In the genomic region with DNA sequence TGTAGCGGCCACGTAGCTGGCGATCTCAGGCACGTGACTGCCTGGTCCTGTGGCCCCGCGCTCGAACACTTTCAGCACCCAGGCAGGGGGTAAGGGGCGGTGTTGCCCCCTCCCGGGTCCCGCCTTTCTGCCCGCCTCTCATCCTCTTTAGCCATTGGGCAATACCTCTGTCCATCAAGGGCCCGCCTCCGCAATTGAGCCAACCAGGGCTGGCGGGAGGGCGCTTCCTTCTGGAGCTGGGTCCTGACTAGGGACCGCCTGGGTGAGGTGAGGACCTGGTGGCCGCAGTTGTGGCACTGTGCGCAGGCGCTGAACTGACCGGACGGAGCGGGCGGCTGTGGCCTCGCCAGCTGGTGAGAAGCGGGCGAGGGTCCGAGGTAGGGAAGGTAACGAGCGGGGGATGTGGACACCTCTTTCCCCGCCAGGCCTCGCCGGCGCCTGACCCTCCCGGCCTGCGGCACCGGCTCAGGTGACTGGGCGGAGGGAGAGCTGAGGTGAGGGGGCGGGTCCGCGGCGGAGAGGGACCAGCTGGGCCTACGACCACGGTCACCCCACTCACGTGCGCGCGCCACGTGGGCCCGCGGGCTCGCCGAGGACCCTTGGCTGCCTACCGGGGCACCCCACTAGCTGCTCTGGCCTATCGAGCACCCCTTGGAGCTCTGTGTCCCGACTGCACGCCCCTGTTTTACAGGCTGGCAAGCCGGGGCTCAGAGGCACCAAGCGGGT, we compare ENCODE assay signal across 1 cellular context.
A peak's percentile ranks its signal among the peaks of the same experiment; 100 is the strongest.
TF ChIP-seq lines count a peak whose summit lies in the region.

A gene with protein sequence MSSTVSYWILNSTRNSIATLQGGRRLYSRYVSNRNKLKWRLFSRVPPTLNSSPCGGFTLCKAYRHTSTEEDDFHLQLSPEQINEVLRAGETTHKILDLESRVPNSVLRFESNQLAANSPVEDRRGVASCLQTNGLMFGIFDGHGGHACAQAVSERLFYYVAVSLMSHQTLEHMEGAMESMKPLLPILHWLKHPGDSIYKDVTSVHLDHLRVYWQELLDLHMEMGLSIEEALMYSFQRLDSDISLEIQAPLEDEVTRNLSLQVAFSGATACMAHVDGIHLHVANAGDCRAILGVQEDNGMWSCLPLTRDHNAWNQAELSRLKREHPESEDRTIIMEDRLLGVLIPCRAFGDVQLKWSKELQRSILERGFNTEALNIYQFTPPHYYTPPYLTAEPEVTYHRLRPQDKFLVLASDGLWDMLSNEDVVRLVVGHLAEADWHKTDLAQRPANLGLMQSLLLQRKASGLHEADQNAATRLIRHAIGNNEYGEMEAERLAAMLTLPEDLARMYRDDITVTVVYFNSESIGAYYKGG (plus strand): TSS at position 228 of the 726 bp plus-strand sequence. CDS start 3,770 bp downstream, outside the sequence.

TF ChIP-seq in HepG2, 621 proteins besides CTCF, POLR2A, EP300 and RAD21 (continued from another document and continues in another):
- TF ChIP-seq, protein P1, sequence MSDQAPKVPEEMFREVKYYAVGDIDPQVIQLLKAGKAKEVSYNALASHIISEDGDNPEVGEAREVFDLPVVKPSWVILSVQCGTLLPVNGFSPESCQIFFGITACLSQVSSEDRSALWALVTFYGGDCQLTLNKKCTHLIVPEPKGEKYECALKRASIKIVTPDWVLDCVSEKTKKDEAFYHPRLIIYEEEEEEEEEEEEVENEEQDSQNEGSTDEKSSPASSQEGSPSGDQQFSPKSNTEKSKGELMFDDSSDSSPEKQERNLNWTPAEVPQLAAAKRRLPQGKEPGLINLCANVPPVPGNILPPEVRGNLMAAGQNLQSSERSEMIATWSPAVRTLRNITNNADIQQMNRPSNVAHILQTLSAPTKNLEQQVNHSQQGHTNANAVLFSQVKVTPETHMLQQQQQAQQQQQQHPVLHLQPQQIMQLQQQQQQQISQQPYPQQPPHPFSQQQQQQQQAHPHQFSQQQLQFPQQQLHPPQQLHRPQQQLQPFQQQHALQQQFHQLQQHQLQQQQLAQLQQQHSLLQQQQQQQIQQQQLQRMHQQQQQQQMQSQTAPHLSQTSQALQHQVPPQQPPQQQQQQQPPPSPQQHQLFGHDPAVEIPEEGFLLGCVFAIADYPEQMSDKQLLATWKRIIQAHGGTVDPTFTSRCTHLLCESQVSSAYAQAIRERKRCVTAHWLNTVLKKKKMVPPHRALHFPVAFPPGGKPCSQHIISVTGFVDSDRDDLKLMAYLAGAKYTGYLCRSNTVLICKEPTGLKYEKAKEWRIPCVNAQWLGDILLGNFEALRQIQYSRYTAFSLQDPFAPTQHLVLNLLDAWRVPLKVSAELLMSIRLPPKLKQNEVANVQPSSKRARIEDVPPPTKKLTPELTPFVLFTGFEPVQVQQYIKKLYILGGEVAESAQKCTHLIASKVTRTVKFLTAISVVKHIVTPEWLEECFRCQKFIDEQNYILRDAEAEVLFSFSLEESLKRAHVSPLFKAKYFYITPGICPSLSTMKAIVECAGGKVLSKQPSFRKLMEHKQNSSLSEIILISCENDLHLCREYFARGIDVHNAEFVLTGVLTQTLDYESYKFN (CRISPR knock-in tag; conservative IDR thresholded peaks at IDR 0.05): peak; percentile 57
- TF ChIP-seq KLF13 (CRISPR knock-in tag; IDR thresholded peaks at IDR 0.05): peak; percentile 89; the same call in 1 of the 2 replicates
- peak; percentile 81 for TF ChIP-seq PHF5A (CRISPR knock-in tag; IDR thresholded peaks at IDR 0.05; ENCODE audit: low read depth, unreplicated experiment)
- TF ChIP-seq CREB1 (IDR thresholded peaks at IDR 0.05): peak; percentile 42; the same call in 1 of the 2 replicates
- TF ChIP-seq CREB1 (CRISPR knock-in tag; IDR thresholded peaks at IDR 0.05): no peak
- no peak; the same call in 1 of the 2 replicates for TF ChIP-seq SIX4 (CRISPR knock-in tag; IDR thresholded peaks at IDR 0.05)
- peak; percentile 82 for TF ChIP-seq REPIN1 (CRISPR knock-in tag; IDR thresholded peaks at IDR 0.05; ENCODE audit: borderline replicate concordance, low read depth)
- peak; percentile 88; the same call in 1 of the 2 replicates for TF ChIP-seq KDM4B (CRISPR knock-in tag; IDR thresholded peaks at IDR 0.05)
- TF ChIP-seq, protein P2, sequence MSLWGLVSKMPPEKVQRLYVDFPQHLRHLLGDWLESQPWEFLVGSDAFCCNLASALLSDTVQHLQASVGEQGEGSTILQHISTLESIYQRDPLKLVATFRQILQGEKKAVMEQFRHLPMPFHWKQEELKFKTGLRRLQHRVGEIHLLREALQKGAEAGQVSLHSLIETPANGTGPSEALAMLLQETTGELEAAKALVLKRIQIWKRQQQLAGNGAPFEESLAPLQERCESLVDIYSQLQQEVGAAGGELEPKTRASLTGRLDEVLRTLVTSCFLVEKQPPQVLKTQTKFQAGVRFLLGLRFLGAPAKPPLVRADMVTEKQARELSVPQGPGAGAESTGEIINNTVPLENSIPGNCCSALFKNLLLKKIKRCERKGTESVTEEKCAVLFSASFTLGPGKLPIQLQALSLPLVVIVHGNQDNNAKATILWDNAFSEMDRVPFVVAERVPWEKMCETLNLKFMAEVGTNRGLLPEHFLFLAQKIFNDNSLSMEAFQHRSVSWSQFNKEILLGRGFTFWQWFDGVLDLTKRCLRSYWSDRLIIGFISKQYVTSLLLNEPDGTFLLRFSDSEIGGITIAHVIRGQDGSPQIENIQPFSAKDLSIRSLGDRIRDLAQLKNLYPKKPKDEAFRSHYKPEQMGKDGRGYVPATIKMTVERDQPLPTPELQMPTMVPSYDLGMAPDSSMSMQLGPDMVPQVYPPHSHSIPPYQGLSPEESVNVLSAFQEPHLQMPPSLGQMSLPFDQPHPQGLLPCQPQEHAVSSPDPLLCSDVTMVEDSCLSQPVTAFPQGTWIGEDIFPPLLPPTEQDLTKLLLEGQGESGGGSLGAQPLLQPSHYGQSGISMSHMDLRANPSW (CRISPR knock-in tag; IDR thresholded peaks at IDR 0.05; ENCODE audit: borderline replicate concordance): peak; percentile 26; the same call in 1 of the 2 replicates
- peak; percentile 96 for TF ChIP-seq SP4 (CRISPR knock-in tag; IDR thresholded peaks at IDR 0.05)
- TF ChIP-seq SIN3B (IDR thresholded peaks at IDR 0.05; ENCODE audit: low read length): no peak
- TF ChIP-seq, protein P3, sequence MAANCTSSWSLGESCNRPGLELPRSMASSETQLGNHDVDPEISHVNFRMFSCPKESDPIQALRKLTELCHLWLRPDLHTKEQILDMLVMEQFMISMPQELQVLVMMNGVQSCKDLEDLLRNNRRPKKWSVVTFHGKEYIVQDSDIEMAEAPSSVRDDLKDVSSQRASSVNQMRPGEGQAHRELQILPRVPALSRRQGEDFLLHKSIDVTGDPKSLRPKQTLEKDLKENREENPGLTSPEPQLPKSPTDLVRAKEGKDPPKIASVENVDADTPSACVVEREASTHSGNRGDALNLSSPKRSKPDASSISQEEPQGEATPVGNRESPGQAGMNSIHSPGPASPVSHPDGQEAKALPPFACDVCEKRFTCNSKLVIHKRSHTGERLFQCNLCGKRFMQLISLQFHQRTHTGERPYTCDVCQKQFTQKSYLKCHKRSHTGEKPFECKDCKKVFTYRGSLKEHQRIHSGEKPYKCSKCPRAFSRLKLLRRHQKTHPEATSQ (CRISPR knock-in tag; IDR thresholded peaks at IDR 0.05; ENCODE audit: borderline replicate concordance): peak; percentile 80; the same call in 1 of the 2 replicates
- peak; percentile 96; the same call in 1 of the 2 replicates for TF ChIP-seq ZNF337 (CRISPR knock-in tag; IDR thresholded peaks at IDR 0.05; ENCODE audit: borderline replicate concordance, low read depth)
- TF ChIP-seq ZNF792 (CRISPR knock-in tag; IDR thresholded peaks at IDR 0.05): no peak; the same call in 1 of the 2 replicates
- TF ChIP-seq SSRP1 (CRISPR knock-in tag; IDR thresholded peaks at IDR 0.05): peak; percentile 73; the same call in 1 of the 2 replicates
- TF ChIP-seq ZNF20 (CRISPR knock-in tag; IDR thresholded peaks at IDR 0.05): peak; percentile 92
- 0 out of 2 replicates have a peak, but pooled peaks have one; percentile 22 for TF ChIP-seq CC2D1A (CRISPR knock-in tag; IDR thresholded peaks at IDR 0.05)
- peak; percentile 100 for TF ChIP-seq ZNF777 (CRISPR knock-in tag; IDR thresholded peaks at IDR 0.05)
- TF ChIP-seq, protein P4, sequence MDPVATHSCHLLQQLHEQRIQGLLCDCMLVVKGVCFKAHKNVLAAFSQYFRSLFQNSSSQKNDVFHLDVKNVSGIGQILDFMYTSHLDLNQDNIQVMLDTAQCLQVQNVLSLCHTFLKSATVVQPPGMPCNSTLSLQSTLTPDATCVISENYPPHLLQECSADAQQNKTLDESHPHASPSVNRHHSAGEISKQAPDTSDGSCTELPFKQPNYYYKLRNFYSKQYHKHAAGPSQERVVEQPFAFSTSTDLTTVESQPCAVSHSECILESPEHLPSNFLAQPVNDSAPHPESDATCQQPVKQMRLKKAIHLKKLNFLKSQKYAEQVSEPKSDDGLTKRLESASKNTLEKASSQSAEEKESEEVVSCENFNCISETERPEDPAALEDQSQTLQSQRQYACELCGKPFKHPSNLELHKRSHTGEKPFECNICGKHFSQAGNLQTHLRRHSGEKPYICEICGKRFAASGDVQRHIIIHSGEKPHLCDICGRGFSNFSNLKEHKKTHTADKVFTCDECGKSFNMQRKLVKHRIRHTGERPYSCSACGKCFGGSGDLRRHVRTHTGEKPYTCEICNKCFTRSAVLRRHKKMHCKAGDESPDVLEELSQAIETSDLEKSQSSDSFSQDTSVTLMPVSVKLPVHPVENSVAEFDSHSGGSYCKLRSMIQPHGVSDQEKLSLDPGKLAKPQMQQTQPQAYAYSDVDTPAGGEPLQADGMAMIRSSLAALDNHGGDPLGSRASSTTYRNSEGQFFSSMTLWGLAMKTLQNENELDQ (CRISPR knock-in tag; IDR thresholded peaks at IDR 0.05; ENCODE audit: borderline replicate concordance): 0 out of 2 replicates have a peak, but pooled peaks have one; percentile 26
- no peak for TF ChIP-seq EZH2 (conservative IDR thresholded peaks at IDR 0.05; ENCODE audit: low read depth, low read length)
- peak; percentile 95; the same call in 1 of the 2 replicates for TF ChIP-seq KLF9 (CRISPR knock-in tag; IDR thresholded peaks at IDR 0.05; ENCODE audit: low read depth)
- TF ChIP-seq MTA3 (CRISPR knock-in tag; IDR thresholded peaks at IDR 0.05): no peak
- TF ChIP-seq, protein P5, sequence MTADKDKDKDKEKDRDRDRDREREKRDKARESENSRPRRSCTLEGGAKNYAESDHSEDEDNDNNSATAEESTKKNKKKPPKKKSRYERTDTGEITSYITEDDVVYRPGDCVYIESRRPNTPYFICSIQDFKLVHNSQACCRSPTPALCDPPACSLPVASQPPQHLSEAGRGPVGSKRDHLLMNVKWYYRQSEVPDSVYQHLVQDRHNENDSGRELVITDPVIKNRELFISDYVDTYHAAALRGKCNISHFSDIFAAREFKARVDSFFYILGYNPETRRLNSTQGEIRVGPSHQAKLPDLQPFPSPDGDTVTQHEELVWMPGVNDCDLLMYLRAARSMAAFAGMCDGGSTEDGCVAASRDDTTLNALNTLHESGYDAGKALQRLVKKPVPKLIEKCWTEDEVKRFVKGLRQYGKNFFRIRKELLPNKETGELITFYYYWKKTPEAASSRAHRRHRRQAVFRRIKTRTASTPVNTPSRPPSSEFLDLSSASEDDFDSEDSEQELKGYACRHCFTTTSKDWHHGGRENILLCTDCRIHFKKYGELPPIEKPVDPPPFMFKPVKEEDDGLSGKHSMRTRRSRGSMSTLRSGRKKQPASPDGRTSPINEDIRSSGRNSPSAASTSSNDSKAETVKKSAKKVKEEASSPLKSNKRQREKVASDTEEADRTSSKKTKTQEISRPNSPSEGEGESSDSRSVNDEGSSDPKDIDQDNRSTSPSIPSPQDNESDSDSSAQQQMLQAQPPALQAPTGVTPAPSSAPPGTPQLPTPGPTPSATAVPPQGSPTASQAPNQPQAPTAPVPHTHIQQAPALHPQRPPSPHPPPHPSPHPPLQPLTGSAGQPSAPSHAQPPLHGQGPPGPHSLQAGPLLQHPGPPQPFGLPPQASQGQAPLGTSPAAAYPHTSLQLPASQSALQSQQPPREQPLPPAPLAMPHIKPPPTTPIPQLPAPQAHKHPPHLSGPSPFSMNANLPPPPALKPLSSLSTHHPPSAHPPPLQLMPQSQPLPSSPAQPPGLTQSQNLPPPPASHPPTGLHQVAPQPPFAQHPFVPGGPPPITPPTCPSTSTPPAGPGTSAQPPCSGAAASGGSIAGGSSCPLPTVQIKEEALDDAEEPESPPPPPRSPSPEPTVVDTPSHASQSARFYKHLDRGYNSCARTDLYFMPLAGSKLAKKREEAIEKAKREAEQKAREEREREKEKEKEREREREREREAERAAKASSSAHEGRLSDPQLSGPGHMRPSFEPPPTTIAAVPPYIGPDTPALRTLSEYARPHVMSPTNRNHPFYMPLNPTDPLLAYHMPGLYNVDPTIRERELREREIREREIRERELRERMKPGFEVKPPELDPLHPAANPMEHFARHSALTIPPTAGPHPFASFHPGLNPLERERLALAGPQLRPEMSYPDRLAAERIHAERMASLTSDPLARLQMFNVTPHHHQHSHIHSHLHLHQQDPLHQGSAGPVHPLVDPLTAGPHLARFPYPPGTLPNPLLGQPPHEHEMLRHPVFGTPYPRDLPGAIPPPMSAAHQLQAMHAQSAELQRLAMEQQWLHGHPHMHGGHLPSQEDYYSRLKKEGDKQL (CRISPR knock-in tag; IDR thresholded peaks at IDR 0.05; ENCODE audit: low read depth): no peak
- peak; percentile 25; the same call in 1 of the 2 replicates for TF ChIP-seq ZFP36L2 (CRISPR knock-in tag; IDR thresholded peaks at IDR 0.05)
- TF ChIP-seq, protein P6, sequence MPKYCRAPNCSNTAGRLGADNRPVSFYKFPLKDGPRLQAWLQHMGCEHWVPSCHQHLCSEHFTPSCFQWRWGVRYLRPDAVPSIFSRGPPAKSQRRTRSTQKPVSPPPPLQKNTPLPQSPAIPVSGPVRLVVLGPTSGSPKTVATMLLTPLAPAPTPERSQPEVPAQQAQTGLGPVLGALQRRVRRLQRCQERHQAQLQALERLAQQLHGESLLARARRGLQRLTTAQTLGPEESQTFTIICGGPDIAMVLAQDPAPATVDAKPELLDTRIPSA (CRISPR knock-in tag; IDR thresholded peaks at IDR 0.05; ENCODE audit: borderline replicate concordance): peak; percentile 86
- TF ChIP-seq ZNF839 (CRISPR knock-in tag; IDR thresholded peaks at IDR 0.05; ENCODE audit: borderline replicate concordance): peak; percentile 84; the same call in 1 of the 2 replicates
- peak; percentile 79 for TF ChIP-seq ELF3 (CRISPR knock-in tag; IDR thresholded peaks at IDR 0.05)
- TF ChIP-seq HDAC2 (CRISPR knock-in tag; IDR thresholded peaks at IDR 0.05): peak; percentile 82
- TF ChIP-seq, protein P7, sequence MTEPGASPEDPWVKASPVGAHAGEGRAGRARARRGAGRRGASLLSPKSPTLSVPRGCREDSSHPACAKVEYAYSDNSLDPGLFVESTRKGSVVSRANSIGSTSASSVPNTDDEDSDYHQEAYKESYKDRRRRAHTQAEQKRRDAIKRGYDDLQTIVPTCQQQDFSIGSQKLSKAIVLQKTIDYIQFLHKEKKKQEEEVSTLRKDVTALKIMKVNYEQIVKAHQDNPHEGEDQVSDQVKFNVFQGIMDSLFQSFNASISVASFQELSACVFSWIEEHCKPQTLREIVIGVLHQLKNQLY (CRISPR knock-in tag; IDR thresholded peaks at IDR 0.05): peak; percentile 62
- TF ChIP-seq, protein P8, sequence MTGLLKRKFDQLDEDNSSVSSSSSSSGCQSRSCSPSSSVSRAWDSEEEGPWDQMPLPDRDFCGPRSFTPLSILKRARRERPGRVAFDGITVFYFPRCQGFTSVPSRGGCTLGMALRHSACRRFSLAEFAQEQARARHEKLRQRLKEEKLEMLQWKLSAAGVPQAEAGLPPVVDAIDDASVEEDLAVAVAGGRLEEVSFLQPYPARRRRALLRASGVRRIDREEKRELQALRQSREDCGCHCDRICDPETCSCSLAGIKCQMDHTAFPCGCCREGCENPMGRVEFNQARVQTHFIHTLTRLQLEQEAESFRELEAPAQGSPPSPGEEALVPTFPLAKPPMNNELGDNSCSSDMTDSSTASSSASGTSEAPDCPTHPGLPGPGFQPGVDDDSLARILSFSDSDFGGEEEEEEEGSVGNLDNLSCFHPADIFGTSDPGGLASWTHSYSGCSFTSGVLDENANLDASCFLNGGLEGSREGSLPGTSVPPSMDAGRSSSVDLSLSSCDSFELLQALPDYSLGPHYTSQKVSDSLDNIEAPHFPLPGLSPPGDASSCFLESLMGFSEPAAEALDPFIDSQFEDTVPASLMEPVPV (CRISPR knock-in tag; IDR thresholded peaks at IDR 0.05): peak; percentile 95
- peak; percentile 58; the same call in 1 of the 2 replicates for TF ChIP-seq DR1 (CRISPR knock-in tag; IDR thresholded peaks at IDR 0.05)
- peak; percentile 59; the same call in 1 of the 2 replicates for TF ChIP-seq ZSCAN25 (CRISPR knock-in tag; IDR thresholded peaks at IDR 0.05)
